Comparison of ENCODE assay signal across 32 cellular contexts in the genomic region with DNA sequence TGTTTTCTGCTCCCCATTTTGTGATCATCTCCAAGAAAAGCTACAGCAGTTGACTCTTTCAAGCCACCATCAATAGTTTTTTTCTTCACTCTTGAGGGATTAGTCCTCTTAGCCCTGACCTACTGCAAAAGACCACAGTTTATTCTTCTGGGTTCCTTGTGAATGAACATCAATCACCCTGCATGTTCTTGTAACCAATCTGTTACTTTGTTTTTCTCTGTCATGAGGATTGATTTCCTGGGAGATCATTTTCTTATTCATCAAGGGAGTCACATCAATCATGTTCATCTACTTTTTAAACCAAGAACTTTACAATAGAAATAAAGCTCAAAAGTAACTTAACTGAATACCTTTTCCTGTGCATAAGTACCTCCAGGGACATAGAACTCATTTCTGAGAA. TPM values are rescaled to one million over a fixed set of nuclear protein-coding genes. Genes with fewer than 3 reads are reported as not detected.
DNase-seq lines count a peak whose midpoint lies in the region; ATAC-seq, FAIRE-seq and TF ChIP-seq lines count a peak whose summit lies in the region.
"Had no signal": no experiment of that assay in that cellular context is flagged by ENCODE, and none has a peak within 500 bp of the region (broad histone marks: within the 10 kb centered on the region; RNA-seq: fewer than 3 reads in every experiment).

No MANE protein-coding gene starts in this region.

- H3K27me3 Mint-ChIP-seq in astrocyte (ENCODE audit: low read depth, unreplicated experiment) (no peaks in the 10 kb centered on the region), neural progenitor cell (ENCODE audit: insufficient read depth, low read depth) (no peaks in the 10 kb centered on the region)

- H3F3A ChIP-seq in neural progenitor cell (ENCODE audit: low read depth), result peaks cover 39% of the 10 kb centered on the region

- H3K9me3 Mint-ChIP-seq in astrocyte (ENCODE audit: unreplicated experiment) (peaks cover 2% of the 10 kb centered on the region), neural progenitor cell (peaks cover 4% of the 10 kb centered on the region)
- H3K9me3 Mint-ChIP-seq: CD8-positive, alpha-beta memory T cell had no signal

- H3K79me2 ChIP-seq in astrocyte (ENCODE audit: insufficient read depth, low read length), result no peaks in the 10 kb centered on the region
- H3K79me2 ChIP-seq in neural progenitor cell (ENCODE audit: low read depth), result no peaks in the 10 kb centered on the region

- no peak overlapping the region for H3K4me3 Mint-ChIP-seq in astrocyte (ENCODE audit: unreplicated experiment)
- peak overlapping the region; percentile 1 for H3K4me3 Mint-ChIP-seq in neural progenitor cell
- H3K4me3 Mint-ChIP-seq: CD14-positive monocyte; CD4-positive, alpha-beta memory T cell; CD4-positive, CD25-positive, alpha-beta regulatory T cell; CD8-positive, alpha-beta memory T cell had no signal

- H3K27me3 ChIP-seq in SJSA1 (replicated peaks) (no peaks in the 10 kb centered on the region), astrocyte (ENCODE audit: insufficient read depth, low read length) (peaks cover 27% of the 10 kb centered on the region), neural progenitor cell (no peaks in the 10 kb centered on the region), aorta (ENCODE audit: control insufficient read depth in 1 of 2, insufficient read depth in 2 of 2, low read length in 1 of 2) (peaks cover 0 to 2% of the 10 kb centered on the region in 2 donors), small intestine (ENCODE audit: control insufficient read depth in 2 of 2, insufficient read depth in 2 of 2, low read length in 2 of 2) (peaks cover 0 to under 1% of the 10 kb centered on the region in 2 donors)
- H3K27me3 ChIP-seq: BLaER1 had no signal

- peaks cover 6% of the 10 kb centered on the region; the same call in 1 of the 2 replicates for H3K36me3 ChIP-seq in SJSA1
- H3K36me3 ChIP-seq in astrocyte (ENCODE audit: insufficient read depth, low read length), result no peaks in the 10 kb centered on the region
- H3K36me3 ChIP-seq in neural progenitor cell, result no peaks in the 10 kb centered on the region
- no peaks in the 10 kb centered on the region for H3K36me3 ChIP-seq in aorta (ENCODE audit: control insufficient read depth in 1 of 2, insufficient read depth in 2 of 2, low read length in 1 of 2)
- H3K36me3 ChIP-seq in small intestine (ENCODE audit: control insufficient read depth in 2 of 2, insufficient read depth in 2 of 2, low read length in 2 of 2), result no peaks in the 10 kb centered on the region
- H3K36me3 ChIP-seq: BE2C, BLaER1 had no signal

- intact Hi-C loops in aorta (cut with DNase I), result no loop called here

- FAIRE-seq in astrocyte (lab: Jason Lieb, UNC) (no peak), small intestine (lab: Jason Lieb, UNC) (no peak)
- FAIRE-seq: A204.1, GM12878, GM12892, GM18507 had no signal

- H3K4me2 ChIP-seq in astrocyte (ENCODE audit: low read length) (no peak overlapping the region), neural progenitor cell (no peak overlapping the region)
- H3K4me2 ChIP-seq: BLaER1 had no signal

- H3K27ac ChIP-seq in SJSA1, result peak overlapping the region; percentile 91; the same call in 1 of the 2 replicates
- H3K27ac ChIP-seq in astrocyte (ENCODE audit: low read depth, low read length), result no peak overlapping the region
- no peak overlapping the region for H3K27ac ChIP-seq in neural progenitor cell
- no peak overlapping the region for H3K27ac ChIP-seq in aorta (ENCODE audit: low read depth in 1 of 2, low read length in 2 of 2)
- no peak overlapping the region for H3K27ac ChIP-seq in small intestine (ENCODE audit: low read depth in 1 of 2, low read length in 1 of 2)
- H3K27ac ChIP-seq: BLaER1 had no signal

- H3K9ac ChIP-seq in astrocyte (ENCODE audit: low read length) (no peak overlapping the region), neural progenitor cell (no peak overlapping the region)
- H3K9ac ChIP-seq: BLaER1 had no signal

- H3K4me1 Mint-ChIP-seq in astrocyte (ENCODE audit: low read depth, unreplicated experiment) (peaks cover 42% of the 10 kb centered on the region), neural progenitor cell (peaks cover 59% of the 10 kb centered on the region)
- H3K4me1 Mint-ChIP-seq: CD14-positive monocyte; CD4-positive, alpha-beta memory T cell; CD4-positive, CD25-positive, alpha-beta regulatory T cell; CD8-positive, alpha-beta memory T cell had no signal

- H3K9me3 ChIP-seq in SJSA1 (replicated peaks) (no peaks in the 10 kb centered on the region), astrocyte (ENCODE audit: insufficient read depth, low read depth, low read length) (no peaks in the 10 kb centered on the region), neural progenitor cell (ENCODE audit: low read depth) (no peaks in the 10 kb centered on the region), aorta (ENCODE audit: control insufficient read depth, low read length) (no peaks in the 10 kb centered on the region), small intestine (ENCODE audit: control insufficient read depth, low read depth) (no peaks in the 10 kb centered on the region)
- H3K9me3 ChIP-seq: BE2C, BLaER1 had no signal

- no peak for ATAC-seq in aorta (ENCODE audit: low FRiP score)
- ATAC-seq in HG02852 (IDR thresholded peaks at IDR 0.05; ENCODE audit: unreplicated experiment), result no peak
- ATAC-seq: GM12878 had no signal

- no peak for TF ChIP-seq CTCF in astrocyte (IDR thresholded peaks at IDR 0.05; ENCODE audit: insufficient read depth, low read depth, low read length)
- no peak for TF ChIP-seq CTCF in neural progenitor cell (IDR thresholded peaks at IDR 0.05)

- H4K20me1 ChIP-seq in astrocyte (ENCODE audit: insufficient read depth, low read length) (no peaks in the 10 kb centered on the region), neural progenitor cell (ENCODE audit: low read depth) (no peaks in the 10 kb centered on the region)
- H4K20me1 ChIP-seq: BLaER1 had no signal

- DNase-seq in SJSA1 (ENCODE audit: low read depth in 1 of 2, low spot score in 2 of 2) (no peak), astrocyte (ENCODE audit: low read depth) (peak; percentile 23), left kidney (ENCODE audit: low read depth, low spot score) (peak; percentile 88), neural progenitor cell (ENCODE audit: low spot score) (no peak), NCI-H2029 (lab: John Stamatoyannopoulos, UW) (no peak), aorta (no peak), small intestine (no peak)
- DNase-seq: 8988T; ACHN; BE2C; C1 segment of cervical spinal cord; CD4-positive, alpha-beta memory T cell; CD4-positive, CD25-positive, alpha-beta regulatory T cell; CD8-positive, alpha-beta memory T cell; COR-L47; DMS 273 treated with DMSO at 0.1 percent for 48 hours; DMS153; DMS53; DMS79; DND-41; EL; GDM1 had no signal

- no peak overlapping the region for H3K4me3 ChIP-seq in SJSA1
- no peak overlapping the region for H3K4me3 ChIP-seq in astrocyte (ENCODE audit: insufficient read depth, low read depth, low read length)
- no peak overlapping the region for H3K4me3 ChIP-seq in neural progenitor cell
- no peak overlapping the region for H3K4me3 ChIP-seq in aorta (ENCODE audit: low read length in 2 of 2)
- H3K4me3 ChIP-seq in small intestine (ENCODE audit: low read depth in 1 of 2, low read length in 2 of 2), result no peak overlapping the region
- H3K4me3 ChIP-seq: BLaER1, GM12878 had no signal

- H3K27ac Mint-ChIP-seq in astrocyte (ENCODE audit: unreplicated experiment), result peak overlapping the region; percentile 27
- H3K27ac Mint-ChIP-seq in neural progenitor cell, result peak overlapping the region; percentile 99
- H3K27ac Mint-ChIP-seq: CD14-positive monocyte; CD4-positive, alpha-beta memory T cell; CD4-positive, CD25-positive, alpha-beta regulatory T cell; CD8-positive, alpha-beta memory T cell had no signal

- H3K36me3 Mint-ChIP-seq in astrocyte (ENCODE audit: low read depth, unreplicated experiment), result no peaks in the 10 kb centered on the region
- H3K36me3 Mint-ChIP-seq in neural progenitor cell, result peaks cover 47% of the 10 kb centered on the region
- H3K36me3 Mint-ChIP-seq: CD14-positive monocyte; CD4-positive, alpha-beta memory T cell; CD4-positive, CD25-positive, alpha-beta regulatory T cell; CD8-positive, alpha-beta memory T cell had no signal

- peaks cover 45% of the 10 kb centered on the region for H3K4me1 ChIP-seq in SJSA1 (replicated peaks)
- peaks cover 15% of the 10 kb centered on the region for H3K4me1 ChIP-seq in astrocyte (ENCODE audit: insufficient read depth, low read length)
- peaks cover 49% of the 10 kb centered on the region for H3K4me1 ChIP-seq in neural progenitor cell
- H3K4me1 ChIP-seq in aorta (ENCODE audit: control insufficient read depth in 1 of 2, insufficient read depth in 2 of 2, low read length in 2 of 2), result no peaks in the 10 kb centered on the region
- no peaks in the 10 kb centered on the region for H3K4me1 ChIP-seq in small intestine (ENCODE audit: control insufficient read depth in 2 of 2, insufficient read depth in 1 of 2, low read depth in 1 of 2, low read length in 1 of 2)
- H3K4me1 ChIP-seq: BE2C had no signal

- no peak overlapping the region for H2AFZ ChIP-seq in astrocyte (ENCODE audit: low read depth, low read length)
- H2AFZ ChIP-seq in neural progenitor cell (replicated peaks), result no peak overlapping the region

RNA-seq across cellular contexts. Expression of gene ILDR2, which starts 21.9 kb away (rescaled TPM):
- total RNA-seq in SJSA1 (2014; rRNA removed; shearing (Covaris generic)), result 39.4 and 43.5 TPM in 2 replicates
- total RNA-seq in astrocyte (7.8 and 9.3 TPM in 2 replicates), neural progenitor cell (ENCODE audit: low replicate concordance) (34.3 and 42.1 TPM in 2 replicates), aorta (under 1 TPM; 0.42 to 0.66 TPM)
- polyA plus RNA-seq in aorta (not detected), small intestine (under 1 TPM in 1 of 3 donors, not detected in 2; 0.34 TPM)
- total RNA-seq: A673 had no signal
- polyA plus RNA-seq: CD14-positive monocyte; CD8-positive, alpha-beta memory T cell had no signal

RNA-seq across cellular contexts. Expression of gene MAEL, which starts 35.6 kb away (rescaled TPM):
- total RNA-seq in SJSA1 (2014; rRNA removed; shearing (Covaris generic)), result 0.05 TPM in 1 of 2 replicates, not detected in the other
- total RNA-seq in astrocyte (0.11 and 0.17 TPM in 2 replicates), neural progenitor cell (ENCODE audit: low replicate concordance) (1.2 TPM in 1 of 2 replicates, not detected in the other), aorta (not detected)
- polyA plus RNA-seq in aorta (under 1 TPM in 1 of 2 donors, not detected in 1; 0.28 TPM), small intestine (under 1 TPM in 1 of 3 donors, not detected in 2; 0.10 TPM)
- total RNA-seq: A673; CD4-positive, alpha-beta memory T cell; CD4-positive, CD25-positive, alpha-beta regulatory T cell; CD8-positive, alpha-beta memory T cell; G401 had no signal
- polyA plus RNA-seq: AG04450; CD14-positive monocyte; CD4-positive, alpha-beta memory T cell; CD8-positive, alpha-beta memory T cell had no signal

Comparison
In these comparisons a context has a peak if more than half of its experiments do, and no peak if none do; other contexts are left out.
1. DNase-seq: peak in astrocyte (single experiment) and left kidney (single experiment); none in SJSA1 (0 of 2), neural progenitor cell (single experiment), NCI-H2029 (single experiment), aorta (0 of 2) and small intestine (single experiment).